In genomic region chr11:100008440-100008839, GRCh38 we compare ENCODE assay signal across 27 cellular contexts.
"Had no signal": no experiment of that assay in that cellular context is flagged by ENCODE, and none has a peak within 500 bp of the region (broad histone marks: within the 10 kb centered on the region; RNA-seq: fewer than 3 reads in every experiment).

No MANE protein-coding gene starts in this region.

- DNase-seq: activated CD4-positive, alpha-beta memory T cell treated with anti-CD3 and anti-CD28 coated beads, Interleukin-2, amount 10 ng/mL, durations not matched to agents 7 days and 5 days; activated CD4-positive, alpha-beta T cell treated with anti-CD3 and anti-CD28 coated beads for 36 hours; activated CD4-positive, alpha-beta T cell treated with anti-CD3 and anti-CD28 coated beads, Interleukin-2, amount 10 ng/mL, durations not matched to agents 7 days and 5 days; activated CD4-positive, alpha-beta T cell treated with anti-CD3 and anti-CD28 coated beads, Interleukin-2, amount 50 U/mL, for 4 hours; activated CD4-positive, CD25-positive, alpha-beta regulatory T cell; activated CD4-positive, CD25-positive, alpha-beta regulatory T cell treated with anti-CD3 and anti-CD28 coated beads, Interleukin-2, amount 50 U/mL, for 72 hours; activated CD8-positive, alpha-beta memory T cell treated with anti-CD3 and anti-CD28 coated beads, Interleukin-2, amount 50 U/mL, for 48 hours; activated effector memory CD4-positive, alpha-beta T cell treated with Interleukin-2 at 50 U/mL for 16 hours; activated gamma-delta T cell treated with Interleukin-2 at 50 U/mL for 16 hours; activated naive CD4-positive, alpha-beta T cell treated with anti-CD3 and anti-CD28 coated beads, Interleukin-2, amount 50 U/mL, for 16 hours; activated naive CD4-positive, alpha-beta T cell treated with Interleukin-2 at 50 U/mL for 16 hours; activated T-cell treated with anti-CD3 and anti-CD28 coated beads, Interleukin-2, amount 50 U/mL, for 4 hours; amniotic stem cell; anterior cingulate cortex; caudate nucleus; cortex of kidney; dermis blood vessel endothelial cell; effector CD4-positive, alpha-beta T cell; foreskin fibroblast; head of caudate nucleus; T-helper 1 cell; T-helper 17 cell had no signal

- FAIRE-seq: astrocyte, colon, frontal cortex had no signal

- ATAC-seq: activated CD4-positive, alpha-beta T cell treated with anti-CD3 and anti-CD28 coated beads for 36 hours; activated T-cell treated with anti-CD3 and anti-CD28 coated beads, Interleukin-2, amount 50 U/mL, for 4 hours; activated T-helper 17 cell treated with anti-CD3 and anti-CD28 coated beads, Interleukin-2, amount 50 U/mL, for 72 hours; esophagus mucosa; T-helper 17 cell had no signal
